Comparison of ENCODE assay signal across 8 cellular contexts in genomic region chr10:124530215-124530665, GRCh38.
DNase-seq lines count a peak whose midpoint lies in the region; ATAC-seq, FAIRE-seq and TF ChIP-seq lines count a peak whose summit lies in the region.

No MANE protein-coding gene starts in this region.

- H3K4me3 ChIP-seq in AG04450 (ENCODE audit: low read depth, low read length), result no peak overlapping the region

- CTCF ChIA-PET in AG04450 (lab: Charles Lee), result interaction anchor here (0.7 to 5.2 kb wide), 7 partner anchors 10 to 506 kb away, joined by 3 to 79 read pairs (median 7); no protein-coding TSS in a partner anchor

- peak; percentile 93 for TF ChIP-seq CTCF in AG04450 (IDR thresholded peaks at IDR 0.05; ENCODE audit: low read depth, low read length)

- H3K9me3 ChIP-seq in AG04450 (ENCODE audit: control insufficient read depth, insufficient read depth, low read length), result no peaks in the 10 kb centered on the region; the same call in 1 of the 2 replicates

- DNase-seq in AG04450 (ENCODE audit: low read depth, low spot score) (peak; percentile 52), GM18507 (ENCODE audit: extremely low spot score, insufficient read length, low read depth) (peak; percentile 84), NCI-H2196 treated with DMSO at 0.1 percent for 48 hours (lab: John Stamatoyannopoulos, UW; ENCODE audit: unreplicated experiment) (peak; percentile 12), caudate nucleus (lab: John Stamatoyannopoulos, UW) (peak in 60 of 61 donors; percentile 8 to 87 (median 70)), left kidney (ENCODE audit: low read depth, low spot score) (peak; percentile 93)
- peak; percentile 88 for DNase-seq in activated CD4-positive, CD25-positive, alpha-beta regulatory T cell treated with anti-CD3 and anti-CD28 coated beads, Interleukin-2, amount 50 U/mL, for 72 hours
- DNase-seq in stimulated activated CD4-positive, alpha-beta T cell treated with anti-CD3 and anti-CD28 coated beads, Interleukin-2, amount 100 ng/mL, for 48 hours, result peak; percentile 85 to 87

- H3K27ac ChIP-seq in AG04450 (ENCODE audit: low read depth, low read length) (no peak overlapping the region), caudate nucleus (ENCODE audit: low read depth, low read length) (no peak overlapping the region)

- H3K27me3 ChIP-seq in AG04450 (ENCODE audit: control insufficient read depth, insufficient read depth, low read length), result peaks cover 3% of the 10 kb centered on the region

- POLR2A ChIA-PET in AG04450 (lab: Yijun Ruan, JAX), result no interaction called here

- peak; percentile 81 for ATAC-seq in HG02981 (IDR thresholded peaks at IDR 0.05; ENCODE audit: unreplicated experiment)

- FAIRE-seq in GM18507 (lab: Jason Lieb, UNC), result peak; percentile 88

Comparison
In these comparisons a context has a peak if more than half of its experiments do, and no peak if none do; other contexts are left out.
1. DNase-seq: peak in every context shown above with its lines; median percentile 93 in left kidney; 88 in activated CD4-positive, CD25-positive, alpha-beta regulatory T cell treated with anti-CD3 and anti-CD28 coated beads, Interleukin-2, amount 50 U/mL, for 72 hours; 86 in stimulated activated CD4-positive, alpha-beta T cell treated with anti-CD3 and anti-CD28 coated beads, Interleukin-2, amount 100 ng/mL, for 48 hours; 84 in GM18507; 70 in caudate nucleus; 52 in AG04450; 12 in NCI-H2196 treated with DMSO at 0.1 percent for 48 hours.